Comparison of ENCODE assay signal across 9 cellular contexts in the genomic region with DNA sequence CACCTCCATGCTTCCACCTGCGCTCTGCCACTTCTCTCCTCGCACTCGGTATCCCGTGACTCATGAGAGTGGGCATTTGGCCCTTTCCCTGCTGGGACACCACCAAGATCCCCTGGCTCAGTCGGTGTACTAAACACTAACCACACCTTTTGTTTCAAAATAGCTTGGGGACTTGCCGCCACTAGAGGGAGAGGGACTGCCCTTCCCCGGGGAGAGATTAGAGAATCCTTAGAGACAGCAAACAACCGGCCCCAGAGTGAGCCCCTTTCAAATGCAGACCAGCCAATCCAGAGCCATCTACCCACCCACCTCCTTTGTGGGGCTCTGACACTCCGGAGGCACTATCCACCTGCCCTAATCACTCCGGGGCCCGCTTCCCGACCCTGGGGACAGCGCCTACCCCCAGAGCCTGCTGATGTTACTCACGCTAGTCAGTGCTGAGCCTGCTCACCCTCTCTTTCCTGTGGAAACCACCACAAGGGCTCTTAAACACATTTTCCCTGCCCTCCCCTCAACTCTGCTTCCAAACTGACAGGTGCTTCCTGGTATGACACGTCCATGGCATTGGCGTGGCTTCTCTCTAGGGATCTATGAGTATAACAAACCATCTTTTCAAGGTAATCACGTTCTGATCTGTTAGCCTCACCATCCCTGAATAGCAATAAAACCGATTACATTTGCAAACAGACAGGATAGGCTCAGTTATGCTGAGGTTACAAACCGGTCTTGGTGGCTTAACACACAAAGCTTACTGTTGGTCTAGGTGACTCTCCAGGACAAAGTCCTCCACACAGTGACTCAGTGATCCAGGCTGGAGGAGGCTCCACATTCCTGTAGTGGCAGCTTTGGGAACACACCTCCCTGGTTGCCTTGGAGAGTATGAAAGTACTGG.
DNase-seq lines count a peak whose midpoint lies in the region; ATAC-seq and TF ChIP-seq lines count a peak whose summit lies in the region.
"Had no signal": no experiment of that assay in that cellular context is flagged by ENCODE, and none has a peak within 500 bp of the region (broad histone marks: within the 10 kb centered on the region; RNA-seq: fewer than 3 reads in every experiment).

No MANE protein-coding gene starts in this region.

- H3K4me3 ChIP-seq in H7 (ENCODE audit: insufficient read depth, low read depth, low read length) (no peak overlapping the region), gastrocnemius medialis (no peak overlapping the region)

- H3K9me3 ChIP-seq in gastrocnemius medialis = no peaks in the 10 kb centered on the region

- H3K27ac ChIP-seq in gastrocnemius medialis = no peak overlapping the region

- no peak overlapping the region for H3K4me3 Mint-ChIP-seq in activated T-cell treated with anti-CD3 and anti-CD28 coated beads, Interleukin-2, amount 50 U/mL, for 4 hours
- peak overlapping the region; percentile 34 to 49 for H3K4me3 Mint-ChIP-seq in stimulated activated naive CD8-positive, alpha-beta T cell treated with anti-CD3 and anti-CD28 coated beads, Interleukin-15, amount 100 ng/mL, for 72 hours

- no peaks in the 10 kb centered on the region for H3K36me3 ChIP-seq in H7 (replicated peaks; ENCODE audit: control insufficient read depth, insufficient read depth, low read length)
- no peaks in the 10 kb centered on the region for H3K36me3 ChIP-seq in gastrocnemius medialis

- DNase-seq in COLO829 (ENCODE audit: low spot score) = peak; percentile 21
- DNase-seq in H7 = peak; percentile 94
- peak; percentile 5 for DNase-seq in NCI-H2171 (lab: John Stamatoyannopoulos, UW)
- no peak for DNase-seq in activated T-cell treated with anti-CD3 and anti-CD28 coated beads, Interleukin-2, amount 50 U/mL, for 4 hours
- DNase-seq in iPS DF 19.7 (ENCODE audit: low read depth, low spot score) = peak; percentile 73
- peak; percentile 48 to 49 for DNase-seq in stimulated activated naive CD8-positive, alpha-beta T cell treated with anti-CD3 and anti-CD28 coated beads, Interleukin-15, amount 100 ng/mL, for 72 hours
- DNase-seq in gastrocnemius medialis = no peak

- peaks cover 4% of the 10 kb centered on the region for H3K4me1 Mint-ChIP-seq in activated T-cell treated with anti-CD3 and anti-CD28 coated beads, Interleukin-2, amount 50 U/mL, for 4 hours (ENCODE audit: low read depth)
- peaks cover 11% of the 10 kb centered on the region for H3K4me1 Mint-ChIP-seq in stimulated activated naive CD8-positive, alpha-beta T cell treated with anti-CD3 and anti-CD28 coated beads, Interleukin-15, amount 100 ng/mL, for 72 hours

- in situ Hi-C loops in gastrocnemius medialis (cut with MboI; ENCODE audit: low sequenced_read_pairs in 4 of 4) = no loop called here

- H3K36me3 Mint-ChIP-seq in activated T-cell treated with anti-CD3 and anti-CD28 coated beads, Interleukin-2, amount 50 U/mL, for 4 hours (ENCODE audit: insufficient read depth) = no peaks in the 10 kb centered on the region
- H3K36me3 Mint-ChIP-seq: IgD-negative memory B cell had no signal

- H3K27me3 ChIP-seq in H7 (ENCODE audit: control insufficient read depth, insufficient read depth, low read length) = peaks cover 12% of the 10 kb centered on the region
- H3K27me3 ChIP-seq in gastrocnemius medialis = peaks cover 0 to 27% (median 16%) of the 10 kb centered on the region in 3 donors

- ATAC-seq in activated T-cell treated with anti-CD3 and anti-CD28 coated beads, Interleukin-2, amount 50 U/mL, for 4 hours = peak; percentile 74 to 79
- ATAC-seq in stimulated activated naive CD8-positive, alpha-beta T cell treated with anti-CD3 and anti-CD28 coated beads, Interleukin-15, amount 100 ng/mL, for 72 hours = peak; percentile 86
- ATAC-seq in HG03135 (IDR thresholded peaks at IDR 0.05; ENCODE audit: unreplicated experiment) (no peak), gastrocnemius medialis (no peak)

- H3K9me3 Mint-ChIP-seq in activated T-cell treated with anti-CD3 and anti-CD28 coated beads, Interleukin-2, amount 50 U/mL, for 4 hours = no peaks in the 10 kb centered on the region
- H3K9me3 Mint-ChIP-seq in stimulated activated naive CD8-positive, alpha-beta T cell treated with anti-CD3 and anti-CD28 coated beads, Interleukin-15, amount 100 ng/mL, for 72 hours = peaks cover 0 to 6% of the 10 kb centered on the region in 2 donors

- TF ChIP-seq POLR2A in gastrocnemius medialis (IDR thresholded peaks at IDR 0.05) = no peak

- peaks cover 40% of the 10 kb centered on the region for H3K27me3 Mint-ChIP-seq in activated T-cell treated with anti-CD3 and anti-CD28 coated beads, Interleukin-2, amount 50 U/mL, for 4 hours (ENCODE audit: low read depth)
- H3K27me3 Mint-ChIP-seq in stimulated activated naive CD8-positive, alpha-beta T cell treated with anti-CD3 and anti-CD28 coated beads, Interleukin-15, amount 100 ng/mL, for 72 hours = peaks cover 48% of the 10 kb centered on the region

- H3K4me1 ChIP-seq in gastrocnemius medialis = no peaks in the 10 kb centered on the region

- intact Hi-C loops in gastrocnemius medialis (cut with DNase I; ENCODE audit: low total_unique reads) = no loop called here

- H3K27ac Mint-ChIP-seq in stimulated activated naive CD8-positive, alpha-beta T cell treated with anti-CD3 and anti-CD28 coated beads, Interleukin-15, amount 100 ng/mL, for 72 hours = peak overlapping the region; percentile 0 to 75

- TF ChIP-seq CTCF in gastrocnemius medialis (IDR thresholded peaks at IDR 0.05 in 4 of 5, conservative IDR thresholded peaks at IDR 0.05 in 1 of 5) = no peak

Comparison
In these comparisons a context has a peak if more than half of its experiments do, and no peak if none do; other contexts are left out.
1. DNase-seq: peak in COLO829 (single experiment), H7 (single experiment), NCI-H2171 (single experiment), iPS DF 19.7 (single experiment) and stimulated activated naive CD8-positive, alpha-beta T cell treated with anti-CD3 and anti-CD28 coated beads, Interleukin-15, amount 100 ng/mL, for 72 hours (2 of 2); none in activated T-cell treated with anti-CD3 and anti-CD28 coated beads, Interleukin-2, amount 50 U/mL, for 4 hours (single experiment) and gastrocnemius medialis (0 of 2).
2. ATAC-seq: peak in activated T-cell treated with anti-CD3 and anti-CD28 coated beads, Interleukin-2, amount 50 U/mL, for 4 hours (2 of 2) and stimulated activated naive CD8-positive, alpha-beta T cell treated with anti-CD3 and anti-CD28 coated beads, Interleukin-15, amount 100 ng/mL, for 72 hours (single experiment); none in HG03135 (single experiment) and gastrocnemius medialis (0 of 2).